8 cellular contexts compared by ENCODE assay signal in the genomic region with DNA sequence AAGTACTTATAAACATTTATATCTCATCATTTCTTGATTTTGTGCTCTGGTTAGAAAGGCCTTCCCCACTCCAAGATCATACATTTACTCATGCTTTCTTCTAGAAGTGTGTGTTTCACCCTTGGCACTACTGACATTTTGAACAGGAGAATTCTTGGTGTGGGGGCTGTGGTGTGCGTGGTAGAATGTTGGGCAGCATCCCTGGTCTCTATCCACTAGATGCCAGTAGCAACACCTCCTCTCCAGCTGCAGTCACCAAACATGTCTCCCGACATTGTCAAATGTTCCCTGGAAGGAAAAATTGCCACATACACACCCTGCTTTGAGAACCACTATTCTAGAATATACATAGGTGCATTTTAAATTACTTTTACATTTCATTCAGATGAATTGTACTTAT. TPM values are rescaled to one million over a fixed set of nuclear protein-coding genes. Genes with fewer than 3 reads are reported as not detected.
A peak's percentile ranks its signal among the peaks of the same experiment; 100 is the strongest.
DNase-seq lines count a peak whose midpoint lies in the region; ATAC-seq and TF ChIP-seq lines count a peak whose summit lies in the region.

No MANE protein-coding gene starts in this region.

- WGBS in prostate gland = 20% methylated on average over 2 of the region's 2 CpGs

- no peaks in the 10 kb centered on the region for H3K36me3 Mint-ChIP-seq in memory B cell
- H3K36me3 Mint-ChIP-seq in stimulated activated effector memory CD8-positive, alpha-beta T cell treated with anti-CD3 and anti-CD28 coated beads, Interleukin-12 subunit alpha, Interleukin-12 subunit beta, amount 100 ng/mL, for 72 hours = no peaks in the 10 kb centered on the region

- in situ Hi-C loops in Caki2 (cut with HindIII; ENCODE audit: low pct_unique_long_range_greater_than_20kb, low sequenced_read_pairs) = no loop called here

- ATAC-seq in memory B cell (ENCODE audit: low read depth) (peak; percentile 64), HG02938 (IDR thresholded peaks at IDR 0.05; ENCODE audit: unreplicated experiment) (no peak)
- no peak for ATAC-seq in stimulated activated effector memory CD8-positive, alpha-beta T cell treated with anti-CD3 and anti-CD28 coated beads, Interleukin-12 subunit alpha, Interleukin-12 subunit beta, amount 100 ng/mL, for 72 hours

- TF ChIP-seq CTCF in LNCaP clone FGC (IDR thresholded peaks at IDR 0.05; ENCODE audit: control insufficient read depth, extremely low read depth, insufficient read depth) (peak; percentile 13; the same call in 1 of the 2 replicates), prostate gland (IDR thresholded peaks at IDR 0.05) (peak in 2 of 4 experiments; percentile 17 to 24), RWPE1 (conservative IDR thresholded peaks at IDR 0.05; ENCODE audit: low read depth) (no peak)

- no peak overlapping the region for H3K4me3 ChIP-seq in LNCaP clone FGC (ENCODE audit: low read depth, low read length)
- H3K4me3 ChIP-seq in prostate gland = no peak overlapping the region

- H3K27ac ChIP-seq in prostate gland (no peak overlapping the region), RWPE1 (no peak overlapping the region)

- CTCF ChIA-PET in RWPE1 (lab: Yijun Ruan, JAX) = interaction anchor here (0.8 to 1.3 kb wide), 3 partner anchors 10 to 403 kb away, joined by 3 to 5 read pairs (median 3); no protein-coding TSS in a partner anchor

- no peaks in the 10 kb centered on the region for H3K27me3 ChIP-seq in prostate gland (replicated peaks; ENCODE audit: insufficient read depth)

- POLR2A ChIA-PET in RWPE1 (lab: Yijun Ruan, JAX; ENCODE audit: low non-redundant PET) = no interaction called here

- no peaks in the 10 kb centered on the region for H3K27me3 Mint-ChIP-seq in memory B cell

- H3K4me1 ChIP-seq in prostate gland (replicated peaks) = no peaks in the 10 kb centered on the region

- H3K27ac Mint-ChIP-seq in memory B cell = no peak overlapping the region
- H3K27ac Mint-ChIP-seq in stimulated activated effector memory CD8-positive, alpha-beta T cell treated with anti-CD3 and anti-CD28 coated beads, Interleukin-12 subunit alpha, Interleukin-12 subunit beta, amount 100 ng/mL, for 72 hours = no peak overlapping the region

- H3K9me3 Mint-ChIP-seq in memory B cell = no peaks in the 10 kb centered on the region
- H3K9me3 Mint-ChIP-seq in stimulated activated effector memory CD8-positive, alpha-beta T cell treated with anti-CD3 and anti-CD28 coated beads, Interleukin-12 subunit alpha, Interleukin-12 subunit beta, amount 100 ng/mL, for 72 hours = no peaks in the 10 kb centered on the region

- no peaks in the 10 kb centered on the region for H3K9me3 ChIP-seq in prostate gland

- no peak for TF ChIP-seq POLR2A in prostate gland (IDR thresholded peaks at IDR 0.05)

- H3K36me3 ChIP-seq in prostate gland = no peaks in the 10 kb centered on the region

- H3K4me3 Mint-ChIP-seq in memory B cell = no peak overlapping the region
- no peak overlapping the region for H3K4me3 Mint-ChIP-seq in stimulated activated effector memory CD8-positive, alpha-beta T cell treated with anti-CD3 and anti-CD28 coated beads, Interleukin-12 subunit alpha, Interleukin-12 subunit beta, amount 100 ng/mL, for 72 hours

- peak; percentile 60 for DNase-seq in Caki2 (ENCODE audit: low read depth)
- no peak for DNase-seq in LNCaP clone FGC (ENCODE audit: low read depth)
- peak; percentile 38 for DNase-seq in dedifferentiated amniotic fluid mesenchymal stem cell (ENCODE audit: extremely low spot score)
- DNase-seq in memory B cell (ENCODE audit: low spot score in 2 of 2) = no peak
- no peak for DNase-seq in stimulated activated effector memory CD8-positive, alpha-beta T cell treated with anti-CD3 and anti-CD28 coated beads, Interleukin-12 subunit alpha, Interleukin-12 subunit beta, amount 100 ng/mL, for 72 hours (ENCODE audit: low spot score in 2 of 2)
- DNase-seq in prostate gland (ENCODE audit: low spot score) = no peak
- no peak for DNase-seq in RWPE1 (ENCODE audit: low spot score)

- intact Hi-C loops in prostate gland (cut with DNase I) = no loop called here

- no peaks in the 10 kb centered on the region for H3K4me1 Mint-ChIP-seq in memory B cell
- H3K4me1 Mint-ChIP-seq in stimulated activated effector memory CD8-positive, alpha-beta T cell treated with anti-CD3 and anti-CD28 coated beads, Interleukin-12 subunit alpha, Interleukin-12 subunit beta, amount 100 ng/mL, for 72 hours = no peaks in the 10 kb centered on the region

RNA-seq across cellular contexts. Expression of a gene that starts 8.7 kb away (rescaled TPM):
- 395 and 500 TPM in 2 replicates for total RNA-seq in Caki2 (2014; rRNA removed; shearing (Covaris generic); ENCODE audit: low replicate concordance)
- total RNA-seq in prostate gland = 100 to 1,000 TPM; 124 to 151 TPM

Comparison
In these comparisons a context has a peak if more than half of its experiments do, and no peak if none do; other contexts are left out.
1. DNase-seq: peak in Caki2 (single experiment) and dedifferentiated amniotic fluid mesenchymal stem cell (single experiment); none in LNCaP clone FGC (single experiment), memory B cell (0 of 2), stimulated activated effector memory CD8-positive, alpha-beta T cell treated with anti-CD3 and anti-CD28 coated beads, Interleukin-12 subunit alpha, Interleukin-12 subunit beta, amount 100 ng/mL, for 72 hours (0 of 2), prostate gland (single experiment) and RWPE1 (single experiment).